In the genomic region with DNA sequence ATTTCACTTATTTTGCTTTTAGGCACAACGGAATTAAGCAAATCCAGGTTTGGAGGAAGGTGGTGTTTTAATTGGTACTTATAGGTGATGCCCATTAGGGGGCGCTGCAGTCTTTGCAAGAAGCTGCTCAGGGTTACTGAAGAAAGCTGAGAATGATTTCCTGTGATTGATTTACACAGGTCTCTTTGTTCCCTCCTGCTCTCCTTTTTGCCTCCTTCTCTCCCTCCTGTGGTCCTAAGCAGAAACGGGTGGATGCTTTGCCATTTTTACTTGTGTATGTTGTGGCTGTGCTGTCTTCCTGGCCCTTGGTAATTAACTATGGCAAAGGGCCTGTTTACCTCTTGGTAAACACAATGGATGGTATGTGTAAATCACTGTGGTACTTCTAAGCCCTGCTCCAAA, we compare ENCODE assay signal across 1 cellular context.
TF ChIP-seq lines count a peak whose summit lies in the region.

No MANE protein-coding gene starts in this region.

TF ChIP-seq in HepG2, 621 proteins besides CTCF, POLR2A, EP300 and RAD21 (continued from another document):
- TF ChIP-seq ZBTB42 (CRISPR knock-in tag; IDR thresholded peaks at IDR 0.05) (no peak), STAT5B (CRISPR knock-in tag; IDR thresholded peaks at IDR 0.05) (no peak), GABPA (IDR thresholded peaks at IDR 0.05; ENCODE audit: low read depth, low read length) (no peak), GABPA (CRISPR knock-in tag; IDR thresholded peaks at IDR 0.05; ENCODE audit: low read depth) (no peak), SRY (CRISPR knock-in tag; IDR thresholded peaks at IDR 0.05) (no peak), JUN (CRISPR knock-in tag; IDR thresholded peaks at IDR 0.05) (no peak), ZBTB38 (CRISPR knock-in tag; IDR thresholded peaks at IDR 0.05) (no peak), ESRRA (CRISPR knock-in tag; IDR thresholded peaks at IDR 0.05; ENCODE audit: low read depth) (no peak), AGO1 (IDR thresholded peaks at IDR 0.05; ENCODE audit: low read depth, low read length, poor library complexity, severe bottlenecking) (no peak), ARID5B (CRISPR knock-in tag; IDR thresholded peaks at IDR 0.05) (no peak), ZFP1 (CRISPR knock-in tag; IDR thresholded peaks at IDR 0.05) (no peak), SETDB1 (CRISPR knock-in tag; IDR thresholded peaks at IDR 0.05; ENCODE audit: borderline replicate concordance) (no peak)
- TF ChIP-seq, protein P1, sequence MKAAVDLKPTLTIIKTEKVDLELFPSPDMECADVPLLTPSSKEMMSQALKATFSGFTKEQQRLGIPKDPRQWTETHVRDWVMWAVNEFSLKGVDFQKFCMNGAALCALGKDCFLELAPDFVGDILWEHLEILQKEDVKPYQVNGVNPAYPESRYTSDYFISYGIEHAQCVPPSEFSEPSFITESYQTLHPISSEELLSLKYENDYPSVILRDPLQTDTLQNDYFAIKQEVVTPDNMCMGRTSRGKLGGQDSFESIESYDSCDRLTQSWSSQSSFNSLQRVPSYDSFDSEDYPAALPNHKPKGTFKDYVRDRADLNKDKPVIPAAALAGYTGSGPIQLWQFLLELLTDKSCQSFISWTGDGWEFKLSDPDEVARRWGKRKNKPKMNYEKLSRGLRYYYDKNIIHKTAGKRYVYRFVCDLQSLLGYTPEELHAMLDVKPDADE (CRISPR knock-in tag; IDR thresholded peaks at IDR 0.05): no peak
